Comparison of ENCODE assay signal across 34 cellular contexts in the genomic region with DNA sequence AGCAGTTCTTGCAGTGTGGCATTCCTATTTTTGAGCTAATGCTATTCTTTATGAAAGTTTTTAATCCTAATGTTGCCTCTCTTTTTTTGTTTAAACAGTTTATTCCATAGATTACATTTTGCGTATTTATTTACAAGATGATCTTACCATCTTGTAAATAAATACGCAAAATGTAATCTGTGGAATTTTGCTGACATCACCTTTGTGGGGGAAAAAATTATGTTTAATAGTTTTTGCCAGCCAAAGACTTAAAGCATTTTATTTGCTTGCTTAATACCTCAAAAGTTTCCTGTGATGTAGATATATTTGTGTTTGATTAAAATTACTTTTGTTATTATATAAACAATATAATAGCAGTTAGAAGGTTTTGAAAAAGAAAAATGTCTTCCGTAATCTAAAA.
"Had no signal": no experiment of that assay in that cellular context is flagged by ENCODE, and none has a peak within 500 bp of the region (broad histone marks: within the 10 kb centered on the region; RNA-seq: fewer than 3 reads in every experiment).

No MANE protein-coding gene starts in this region.

- FAIRE-seq: astrocyte, TTC549 had no signal

- H3K4me1 ChIP-seq: body of pancreas, breast epithelium had no signal

- DNase-seq: activated B cell treated with CpG ODN at 0.5 μM for 24 hours; activated CD4-positive, alpha-beta memory T cell treated with anti-CD3 and anti-CD28 coated beads for 36 hours; activated CD4-positive, alpha-beta T cell treated with anti-CD3 and anti-CD28 coated beads for 4 hours; activated CD4-positive, alpha-beta T cell treated with anti-CD3 and anti-CD28 coated beads, Interleukin-2, amount 10 ng/mL, durations not matched to agents 24 days and 14 days; activated CD4-positive, alpha-beta T cell treated with anti-CD3 and anti-CD28 coated beads, Interleukin-2, amount 50 U/mL, for 1 hour; activated CD4-positive, alpha-beta T cell treated with anti-CD3 and anti-CD28 coated beads, Interleukin-2, amount 50 U/mL, for 4 hours; activated CD4-positive, CD25-positive, alpha-beta regulatory T cell treated with anti-CD3 and anti-CD28 coated beads, Interleukin-2, amount 50 U/mL, for 72 hours; activated CD8-positive, alpha-beta memory T cell treated with anti-CD3 and anti-CD28 coated beads, Interleukin-2, amount 50 U/mL, for 4 hours; activated CD8-positive, alpha-beta T cell treated with anti-CD3 and anti-CD28 coated beads for 36 hours; activated effector memory CD4-positive, alpha-beta T cell treated with anti-CD3 and anti-CD28 coated beads, Interleukin-2, amount 50 U/mL, for 16 hours; activated gamma-delta T cell treated with Interleukin-2 at 50 U/mL for 16 hours; activated naive CD4-positive, alpha-beta T cell; activated naive CD4-positive, alpha-beta T cell treated with anti-CD3 and anti-CD28 coated beads for 36 hours; activated naive CD4-positive, alpha-beta T cell treated with anti-CD3 and anti-CD28 coated beads, Interleukin-2, amount 50 U/mL, for 16 hours; activated naive CD8-positive, alpha-beta T cell treated with anti-CD3 and anti-CD28 coated beads for 36 hours; activated T-cell treated with anti-CD3 and anti-CD28 coated beads for 4 hours; activated T-cell treated with anti-CD3 and anti-CD28 coated beads, Interleukin-2, amount 50 U/mL, for 1 hour; activated T-cell treated with anti-CD3 and anti-CD28 coated beads, Interleukin-2, amount 50 U/mL, for 4 hours; activated T-cell treated with anti-CD3 and anti-CD28 coated beads, Interleukin-2, amount 50 U/mL, for 72 hours; adrenal gland; amniotic stem cell; aorta; body of pancreas; brain microvascular endothelial cell; central memory CD4-positive, alpha-beta T cell; T-helper 1 cell; T-helper 2 cell; T-helper 9 cell had no signal

- H3K4me3 ChIP-seq: adrenal gland, body of pancreas, breast epithelium had no signal

- ATAC-seq: activated CD8-positive, alpha-beta T cell treated with anti-CD3 and anti-CD28 coated beads for 36 hours; activated naive CD4-positive, alpha-beta T cell treated with anti-CD3 and anti-CD28 coated beads, Interleukin-2, amount 50 U/mL, for 72 hours; activated T-cell treated with anti-CD3 and anti-CD28 coated beads, Interleukin-2, amount 50 U/mL, for 4 hours; activated T-cell treated with anti-CD3 and anti-CD28 coated beads, Interleukin-2, amount 50 U/mL, for 72 hours; activated T-helper 17 cell treated with anti-CD3 and anti-CD28 coated beads, Interleukin-2, amount 50 U/mL, for 72 hours; body of pancreas had no signal

- H3K27ac ChIP-seq: adrenal gland, body of pancreas, brain microvascular endothelial cell, breast epithelium, VCaP had no signal

- H3K9me3 ChIP-seq: adrenal gland, body of pancreas, breast epithelium had no signal

- H3K27me3 ChIP-seq: adrenal gland, body of pancreas, brain microvascular endothelial cell, breast epithelium had no signal

- H3K36me3 ChIP-seq: adrenal gland, brain microvascular endothelial cell, breast epithelium had no signal
